27 cellular contexts compared by ENCODE assay signal in genomic region chr18:70459251-70459650, GRCh38.
"Had no signal": no experiment of that assay in that cellular context is flagged by ENCODE, and none has a peak within 500 bp of the region (broad histone marks: within the 10 kb centered on the region; RNA-seq: fewer than 3 reads in every experiment).

No MANE protein-coding gene starts in this region.

- H3K27ac Mint-ChIP-seq: nephron; neural progenitor cell; progenitor cell of endocrine pancreas; stimulated activated effector memory CD8-positive, alpha-beta T cell treated with anti-CD3 and anti-CD28 coated beads, Interleukin-12 subunit alpha, Interleukin-12 subunit beta, amount 100 ng/mL, for 72 hours; stimulated activated naive B cell treated with anti-CD40 and anti-IgM and Interleukin-4, amounts not matched to agents 10 μg/mL and 1 μg/mL and 100 μg/mL, for 72 hours; stimulated activated naive CD8-positive, alpha-beta T cell treated with anti-CD3 and anti-CD28 coated beads, Interleukin-15, Interleukin-2, amounts not matched to agents 100 ng/mL and 50 ng/mL, for 24 hours had no signal

- H3K4me3 ChIP-seq: neural progenitor cell, ovary, psoas muscle, right lobe of liver, sigmoid colon, stomach, thoracic aorta, thyroid gland, tibial nerve, upper lobe of left lung, vagina had no signal

- H3K4me1 Mint-ChIP-seq: stimulated activated effector memory CD8-positive, alpha-beta T cell treated with anti-CD3 and anti-CD28 coated beads, Interleukin-12 subunit alpha, Interleukin-12 subunit beta, amount 100 ng/mL, for 72 hours had no signal

- H3K9me3 ChIP-seq: ovary, psoas muscle, right lobe of liver, sigmoid colon, stomach, thoracic aorta, thyroid gland, tibial nerve, upper lobe of left lung, vagina had no signal

- H3K27ac ChIP-seq: neural progenitor cell, ovary, parathyroid adenoma, psoas muscle, right lobe of liver, sigmoid colon, stomach, thoracic aorta, thyroid gland, tibial nerve, upper lobe of left lung, vagina had no signal

- H3K4me3 Mint-ChIP-seq: nephron; neural progenitor cell; stimulated activated effector memory CD8-positive, alpha-beta T cell treated with anti-CD3 and anti-CD28 coated beads, Interleukin-12 subunit alpha, Interleukin-12 subunit beta, amount 100 ng/mL, for 72 hours; stimulated activated naive B cell treated with anti-CD40 and anti-IgM and Interleukin-4, amounts not matched to agents 10 μg/mL and 1 μg/mL and 100 μg/mL, for 72 hours; stimulated activated naive CD8-positive, alpha-beta T cell treated with anti-CD3 and anti-CD28 coated beads, Interleukin-15, Interleukin-2, amounts not matched to agents 100 ng/mL and 50 ng/mL, for 24 hours had no signal

- DNase-seq: occipital lobe; ovary; posterior cingulate gyrus; psoas muscle; right cardiac atrium; right lobe of liver; sigmoid colon; small intestine; stimulated activated CD4-positive, alpha-beta T cell treated with anti-CD3 and anti-CD28 coated beads, Interleukin-15, amount 100 ng/mL, for 24 hours; stimulated activated CD4-positive, alpha-beta T cell treated with anti-CD3 and anti-CD28 coated beads, Interleukin-2, amount 100 ng/mL, for 24 hours; stimulated activated CD4-positive, alpha-beta T cell treated with anti-CD3 and anti-CD28 coated beads, Interleukin-2, amount 100 ng/mL, for 48 hours; stimulated activated CD4-positive, alpha-beta T cell treated with anti-CD3 and anti-CD28 coated beads, Interleukin-4, amount 100 ng/mL, for 24 hours; stimulated activated naive B cell treated with anti-CD40 and anti-IgM and Interleukin-4, amounts not matched to agents 10 μg/mL and 1 μg/mL and 100 μg/mL, for 72 hours; stimulated activated naive CD4-positive, alpha-beta T cell treated with Interleukin-2 at 50 U/mL for 16 hours; stomach; trophoblast cell; upper lobe of left lung had no signal

- ATAC-seq: psoas muscle; right cardiac atrium; right lobe of liver; stimulated activated effector memory CD8-positive, alpha-beta T cell treated with anti-CD3 and anti-CD28 coated beads, Interleukin-12 subunit alpha, Interleukin-12 subunit beta, amount 100 ng/mL, for 72 hours; stimulated activated naive B cell treated with anti-CD40 and anti-IgM and Interleukin-4, amounts not matched to agents 10 μg/mL and 1 μg/mL and 100 μg/mL, for 72 hours had no signal

- H3K27me3 ChIP-seq: neural progenitor cell, ovary, right lobe of liver, sigmoid colon, thyroid gland, tibial nerve, upper lobe of left lung, vagina had no signal

- H3K9me3 Mint-ChIP-seq: nephron; neural progenitor cell; stimulated activated effector memory CD8-positive, alpha-beta T cell treated with anti-CD3 and anti-CD28 coated beads, Interleukin-12 subunit alpha, Interleukin-12 subunit beta, amount 100 ng/mL, for 72 hours; stimulated activated naive B cell treated with anti-CD40 and anti-IgM and Interleukin-4, amounts not matched to agents 10 μg/mL and 1 μg/mL and 100 μg/mL, for 72 hours; stimulated activated naive CD8-positive, alpha-beta T cell treated with anti-CD3 and anti-CD28 coated beads, Interleukin-15, Interleukin-2, amounts not matched to agents 100 ng/mL and 50 ng/mL, for 24 hours had no signal

- H3K36me3 ChIP-seq: neural progenitor cell, ovary, right lobe of liver, sigmoid colon, stomach, thoracic aorta, thyroid gland, tibial nerve, upper lobe of left lung, vagina had no signal

- H3K4me1 ChIP-seq: neural progenitor cell, parathyroid adenoma, psoas muscle had no signal

- H3K36me3 Mint-ChIP-seq: neural progenitor cell; stimulated activated effector memory CD8-positive, alpha-beta T cell treated with anti-CD3 and anti-CD28 coated beads, Interleukin-12 subunit alpha, Interleukin-12 subunit beta, amount 100 ng/mL, for 72 hours; stimulated activated naive B cell treated with anti-CD40 and anti-IgM and Interleukin-4, amounts not matched to agents 10 μg/mL and 1 μg/mL and 100 μg/mL, for 72 hours had no signal
